Comparison of ENCODE assay signal across 25 cellular contexts in genomic region chr3:118199044-118199443, GRCh38.
"Had no signal": no experiment of that assay in that cellular context is flagged by ENCODE, and none has a peak within 500 bp of the region (broad histone marks: within the 10 kb centered on the region; RNA-seq: fewer than 3 reads in every experiment).

No MANE protein-coding gene starts in this region.

- H3K27me3 ChIP-seq: brain microvascular endothelial cell, cardiac muscle cell, colonic mucosa, esophagus squamous epithelium had no signal

- H3K4me1 Mint-ChIP-seq: activated T-helper 17 cell treated with anti-CD3 and anti-CD28 coated beads, Interleukin-2, amount 50 U/mL, for 72 hours had no signal

- ATAC-seq: activated CD8-positive, alpha-beta T cell treated with anti-CD3 and anti-CD28 coated beads for 36 hours; activated T-cell treated with anti-CD3 and anti-CD28 coated beads, Interleukin-2, amount 50 U/mL, for 4 hours; activated T-helper 17 cell treated with anti-CD3 and anti-CD28 coated beads, Interleukin-2, amount 50 U/mL, for 72 hours had no signal

- H3K4me3 Mint-ChIP-seq: activated CD8-positive, alpha-beta T cell treated with anti-CD3 and anti-CD28 coated beads for 36 hours; activated naive CD8-positive, alpha-beta T cell; activated T-cell treated with anti-CD3 and anti-CD28 coated beads, Interleukin-2, amount 50 U/mL, for 4 hours; activated T-helper 17 cell treated with anti-CD3 and anti-CD28 coated beads, Interleukin-2, amount 50 U/mL, for 72 hours had no signal

- DNase-seq: activated CD4-positive, alpha-beta T cell treated with anti-CD3 and anti-CD28 coated beads for 1 hour; activated CD4-positive, alpha-beta T cell treated with anti-CD3 and anti-CD28 coated beads for 48 hours; activated CD4-positive, alpha-beta T cell treated with anti-CD3 and anti-CD28 coated beads, Interleukin-2, amount 50 U/mL, for 1 hour; activated CD4-positive, alpha-beta T cell treated with anti-CD3 and anti-CD28 coated beads, Interleukin-2, amount 50 U/mL, for 48 hours; activated CD8-positive, alpha-beta memory T cell treated with anti-CD3 and anti-CD28 coated beads for 24 hours; activated CD8-positive, alpha-beta T cell treated with anti-CD3 and anti-CD28 coated beads for 36 hours; activated effector memory CD4-positive, alpha-beta T cell treated with Interleukin-2 at 50 U/mL for 16 hours; activated gamma-delta T cell treated with Interleukin-2 at 50 U/mL for 16 hours; activated naive CD4-positive, alpha-beta T cell treated with anti-CD3 and anti-CD28 coated beads, Interleukin-2, amount 50 U/mL, for 16 hours; activated naive CD4-positive, alpha-beta T cell treated with Interleukin-2 at 50 U/mL for 16 hours; activated T-cell treated with anti-CD3 and anti-CD28 coated beads, Interleukin-2, amount 50 U/mL, for 4 hours; amniotic stem cell; anterior cingulate cortex; brain microvascular endothelial cell; central memory CD4-positive, alpha-beta T cell; cerebellar nuclear complex; colonic mucosa; effector CD8-positive, alpha-beta T cell; erythroblast; esophagus squamous epithelium; head of caudate nucleus; T-helper 2 cell had no signal

- H3K36me3 ChIP-seq: brain microvascular endothelial cell, cardiac muscle cell, colonic mucosa, esophagus squamous epithelium had no signal

- H3K27ac ChIP-seq: brain microvascular endothelial cell, cardiac muscle cell, colonic mucosa, esophagus squamous epithelium had no signal

- H3K27ac Mint-ChIP-seq: activated CD8-positive, alpha-beta T cell treated with anti-CD3 and anti-CD28 coated beads for 36 hours; activated naive CD8-positive, alpha-beta T cell; activated T-helper 17 cell treated with anti-CD3 and anti-CD28 coated beads, Interleukin-2, amount 50 U/mL, for 72 hours had no signal

- H3K4me1 ChIP-seq: colonic mucosa, esophagus squamous epithelium had no signal

- H3K27me3 Mint-ChIP-seq: activated CD8-positive, alpha-beta T cell treated with anti-CD3 and anti-CD28 coated beads for 36 hours; activated naive CD8-positive, alpha-beta T cell; activated T-helper 17 cell treated with anti-CD3 and anti-CD28 coated beads, Interleukin-2, amount 50 U/mL, for 72 hours had no signal

- H3K4me3 ChIP-seq: cardiac muscle cell, colonic mucosa, esophagus squamous epithelium had no signal

- H3K36me3 Mint-ChIP-seq: activated naive CD8-positive, alpha-beta T cell had no signal

- H3K9me3 ChIP-seq: colonic mucosa had no signal
